Comparison of ENCODE assay signal across 19 cellular contexts in the genomic region with DNA sequence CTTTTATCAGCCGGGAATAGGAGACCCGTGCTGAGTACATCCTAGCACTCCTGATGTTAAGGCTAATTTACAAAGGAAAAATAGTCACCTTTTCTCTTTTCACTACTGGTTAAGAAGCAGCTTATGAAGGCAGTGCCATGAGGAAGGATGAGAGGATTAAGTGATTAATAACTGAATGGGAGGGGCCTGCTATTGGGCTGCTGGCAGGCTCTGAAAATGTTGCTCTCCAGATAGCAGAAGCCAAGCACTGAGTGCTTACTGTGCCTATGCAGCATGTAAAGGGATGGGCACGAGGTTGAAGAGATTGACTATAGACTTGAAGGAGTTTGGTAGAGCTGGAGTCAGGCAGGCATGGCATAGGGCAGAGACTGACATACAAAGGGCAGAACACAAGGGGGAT.
"Had no signal": no experiment of that assay in that cellular context is flagged by ENCODE, and none has a peak within 500 bp of the region (broad histone marks: within the 10 kb centered on the region; RNA-seq: fewer than 3 reads in every experiment).

No MANE protein-coding gene starts in this region.

- ATAC-seq: K562, Panc1, PC-3, SK-N-SH treated with all-trans-retinoic acid at 6 μM for 48 hours had no signal

- DNase-seq: MG63, NCI-H1092, NCI-H1105 treated with DMSO at 0.1 percent for 48 hours, NCI-H1417 treated with DMSO at 0.1 percent for 48 hours, NCI-H146, NCI-H187, NCI-H2029, NCI-H2081 treated with DMSO at 0.1 percent for 48 hours, NCI-H2171, NCI-H226, NCI-H510A treated with DMSO at 0.1 percent for 48 hours, NCI-H69, NCI-H774, PC-3, SHP77, SJCRH30 had no signal
